In genomic region chr2:20199381-20200270, GRCh38 we compare ENCODE assay signal across 10 cellular contexts.
"Had no signal": no experiment of that assay in that cellular context is flagged by ENCODE, and none has a peak within 500 bp of the region (broad histone marks: within the 10 kb centered on the region; RNA-seq: fewer than 3 reads in every experiment).

No MANE protein-coding gene starts in this region.

- H3K4me3 ChIP-seq: ascending aorta, hepatocyte, testis had no signal

- H3K4me1 ChIP-seq: ascending aorta had no signal

- H3K9me3 ChIP-seq: ascending aorta, testis had no signal

- ATAC-seq: left cardiac atrium had no signal

- H3K27me3 ChIP-seq: ascending aorta, hepatocyte, testis had no signal

- DNase-seq: activated CD4-positive, CD25-positive, alpha-beta regulatory T cell treated with anti-CD3 and anti-CD28 coated beads, Interleukin-2, amount 50 U/mL, for 72 hours; activated gamma-delta T cell; cerebellar nuclear complex; cortex of kidney; left cardiac atrium; midbrain; stimulated activated naive CD8-positive, alpha-beta T cell treated with anti-CD3 and anti-CD28 coated beads, Interleukin-15, amount 100 ng/mL, for 72 hours; testis had no signal

- H3K27ac ChIP-seq: ascending aorta, hepatocyte, testis had no signal

- H3K36me3 ChIP-seq: ascending aorta had no signal
